ENCODE assay signal across 13 cellular contexts in the genomic region with DNA sequence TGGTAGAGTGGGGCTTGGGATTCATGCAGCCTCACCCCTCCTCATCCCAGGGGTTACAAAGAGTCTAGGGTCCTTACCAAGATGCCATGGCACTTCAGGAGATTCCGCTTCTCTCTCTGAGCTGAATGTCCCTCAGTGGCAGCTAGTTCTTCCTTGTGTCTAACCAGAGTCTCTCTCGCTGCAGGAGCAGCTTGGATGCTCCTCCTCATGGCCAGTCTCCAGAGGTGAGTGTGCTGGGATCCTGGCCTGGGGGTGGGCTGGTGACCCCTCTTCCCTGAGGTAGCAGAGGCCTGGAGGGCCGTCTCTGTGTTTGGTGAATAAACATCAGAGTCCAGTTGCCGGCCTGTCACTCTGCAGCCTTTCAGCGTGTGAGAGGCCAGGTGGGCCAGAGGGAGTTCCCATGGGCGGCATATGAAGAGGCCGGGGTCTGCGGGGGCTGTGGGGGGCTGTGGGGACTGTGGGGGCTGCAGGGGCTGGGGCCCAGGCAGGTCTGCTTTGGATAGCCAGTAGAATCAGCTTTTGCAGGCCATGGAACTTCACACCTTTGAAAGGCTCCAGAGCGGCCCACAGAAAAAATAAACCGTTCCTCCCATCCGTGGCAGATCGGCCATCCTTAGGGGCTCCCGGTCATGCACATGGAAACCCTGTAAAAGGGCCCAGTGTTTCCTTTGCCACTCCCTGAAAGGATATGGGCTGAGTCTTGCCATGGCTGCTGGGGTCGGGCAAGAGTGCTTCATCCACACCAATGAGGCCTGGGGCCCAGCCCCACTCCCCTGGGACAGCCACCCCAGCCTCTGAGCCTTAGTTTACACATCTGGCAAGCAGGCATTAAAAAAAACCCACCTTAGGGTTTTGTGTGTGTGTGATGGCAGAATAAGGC.
"Had no signal": no experiment of that assay in that cellular context is flagged by ENCODE, and none has a peak within 500 bp of the region (broad histone marks: within the 10 kb centered on the region; RNA-seq: fewer than 3 reads in every experiment).

No MANE protein-coding gene starts in this region.

- H3K4me1 Mint-ChIP-seq: activated CD4-positive, alpha-beta T cell treated with anti-CD3 and anti-CD28 coated beads, Interleukin-2, amount 10 ng/mL, durations not matched to agents 7 days and 5 days; naive thymus-derived CD8-positive, alpha-beta T cell had no signal

- H3K27me3 ChIP-seq: body of pancreas had no signal

- H3K27ac ChIP-seq: body of pancreas, thoracic aorta had no signal

- H3K4me1 ChIP-seq: body of pancreas had no signal

- H3K36me3 ChIP-seq: thoracic aorta had no signal

- H3K4me3 ChIP-seq: body of pancreas, thoracic aorta had no signal

- ATAC-seq: activated CD4-positive, CD25-positive, alpha-beta regulatory T cell treated with anti-CD3 and anti-CD28 coated beads, Interleukin-2, amount 50 U/mL, for 24 hours; activated CD8-positive, alpha-beta T cell treated with anti-CD3 and anti-CD28 coated beads, Interleukin-2, amount 10 ng/mL, durations not matched to agents 7 days and 5 days; body of pancreas; naive thymus-derived CD8-positive, alpha-beta T cell had no signal

- DNase-seq: activated CD4-positive, alpha-beta T cell treated with anti-CD3 and anti-CD28 coated beads, Interleukin-2, amount 10 ng/mL, durations not matched to agents 7 days and 5 days; activated CD8-positive, alpha-beta T cell treated with anti-CD3 and anti-CD28 coated beads, Interleukin-2, amount 10 ng/mL, durations not matched to agents 7 days and 5 days; activated naive CD4-positive, alpha-beta T cell treated with anti-CD3 and anti-CD28 coated beads for 36 hours; body of pancreas; caudate nucleus; mesendoderm; naive thymus-derived CD8-positive, alpha-beta T cell; SIG-M5; stimulated activated CD4-positive, alpha-beta T cell treated with anti-CD3 and anti-CD28 coated beads, Interleukin-2, amount 100 ng/mL, for 48 hours had no signal

- H3K36me3 Mint-ChIP-seq: naive thymus-derived CD8-positive, alpha-beta T cell had no signal

- H3K4me3 Mint-ChIP-seq: activated CD4-positive, alpha-beta T cell treated with anti-CD3 and anti-CD28 coated beads, Interleukin-2, amount 10 ng/mL, durations not matched to agents 7 days and 5 days; activated CD8-positive, alpha-beta T cell treated with anti-CD3 and anti-CD28 coated beads, Interleukin-2, amount 10 ng/mL, durations not matched to agents 7 days and 5 days; activated naive CD4-positive, alpha-beta T cell treated with anti-CD3 and anti-CD28 coated beads for 36 hours; naive thymus-derived CD8-positive, alpha-beta T cell; T-helper 1 cell treated with Interleukin-12 subunit alpha and Interleukin-12 subunit beta and Interleukin-4 antibody, amounts not matched to agents 30 μg/mL and 1 μg/mL, for 36 hours had no signal

- H3K27ac Mint-ChIP-seq: activated CD4-positive, alpha-beta T cell treated with anti-CD3 and anti-CD28 coated beads, Interleukin-2, amount 10 ng/mL, durations not matched to agents 7 days and 5 days; activated CD8-positive, alpha-beta T cell treated with anti-CD3 and anti-CD28 coated beads, Interleukin-2, amount 10 ng/mL, durations not matched to agents 7 days and 5 days; activated naive CD4-positive, alpha-beta T cell treated with anti-CD3 and anti-CD28 coated beads for 36 hours; naive thymus-derived CD8-positive, alpha-beta T cell; progenitor cell of endocrine pancreas; T-helper 1 cell treated with Interleukin-12 subunit alpha and Interleukin-12 subunit beta and Interleukin-4 antibody, amounts not matched to agents 30 μg/mL and 1 μg/mL, for 36 hours had no signal

- H3K9me3 ChIP-seq: body of pancreas, thoracic aorta had no signal

- H3K9me3 Mint-ChIP-seq: activated CD4-positive, alpha-beta T cell treated with anti-CD3 and anti-CD28 coated beads, Interleukin-2, amount 10 ng/mL, durations not matched to agents 7 days and 5 days; activated naive CD4-positive, alpha-beta T cell treated with anti-CD3 and anti-CD28 coated beads for 36 hours; T-helper 1 cell treated with Interleukin-12 subunit alpha and Interleukin-12 subunit beta and Interleukin-4 antibody, amounts not matched to agents 30 μg/mL and 1 μg/mL, for 36 hours had no signal
